Comparison of ENCODE assay signal across 11 cellular contexts in genomic region chr2:227655454-227655853, GRCh38. TPM values are rescaled to one million over a fixed set of nuclear protein-coding genes. Genes with fewer than 3 reads are reported as not detected.
A peak's percentile ranks its signal among the peaks of the same experiment; 100 is the strongest.
DNase-seq lines count a peak whose midpoint lies in the region; ATAC-seq and TF ChIP-seq lines count a peak whose summit lies in the region.
"Had no signal": no experiment of that assay in that cellular context is flagged by ENCODE, and none has a peak within 500 bp of the region (broad histone marks: within the 10 kb centered on the region; RNA-seq: fewer than 3 reads in every experiment).

No MANE protein-coding gene starts in this region.

- peaks cover 6% of the 10 kb centered on the region for H3K4me1 ChIP-seq in lower lobe of right lung
- no peaks in the 10 kb centered on the region for H3K4me1 ChIP-seq in BE2C

- intact Hi-C loops in lower lobe of right lung (cut with DNase I): no loop called here

- H3K4me3 ChIP-seq in lower lobe of right lung (no peak overlapping the region), BE2C (ENCODE audit: low read depth, low read length) (no peak overlapping the region)
- H3K4me3 ChIP-seq: tibial artery had no signal

- H3K9me3 ChIP-seq in lower lobe of right lung: no peaks in the 10 kb centered on the region
- no peaks in the 10 kb centered on the region for H3K9me3 ChIP-seq in BE2C
- H3K9me3 ChIP-seq: tibial artery had no signal

- no peak overlapping the region for H3K27ac ChIP-seq in lower lobe of right lung
- H3K27ac ChIP-seq: tibial artery had no signal

- ATAC-seq in lower lobe of right lung (peak; percentile 48 to 64), GM19397 (IDR thresholded peaks at IDR 0.05; ENCODE audit: unreplicated experiment) (no peak), HG03045 (IDR thresholded peaks at IDR 0.05; ENCODE audit: unreplicated experiment) (no peak)

- H3K36me3 ChIP-seq in lower lobe of right lung (no peaks in the 10 kb centered on the region), BE2C (no peaks in the 10 kb centered on the region)
- H3K36me3 ChIP-seq: tibial artery had no signal

- H3K27me3 ChIP-seq in lower lobe of right lung (ENCODE audit: low read depth) (no peaks in the 10 kb centered on the region), BE2C (peaks cover 4% of the 10 kb centered on the region)
- H3K27me3 ChIP-seq: tibial artery had no signal

- TF ChIP-seq CTCF in lower lobe of right lung (IDR thresholded peaks at IDR 0.05): no peak
- TF ChIP-seq CTCF in BE2C (IDR thresholded peaks at IDR 0.05; ENCODE audit: low read depth, low read length): no peak

- DNase-seq in COLO829 (ENCODE audit: low spot score) (peak; percentile 76), HPDE6-E6E7 (ENCODE audit: extremely low spot score) (peak; percentile 86), astrocyte of the hippocampus (ENCODE audit: low read depth, low spot score) (peak; percentile 65), lower lobe of right lung (no peak), BE2C (no peak), NCI-H2171 (lab: John Stamatoyannopoulos, UW) (no peak)
- DNase-seq: NCI-H82 had no signal

RNA-seq across cellular contexts. Expression of gene SCYGR5, which starts 11.2 kb away (rescaled TPM):
- total RNA-seq in lower lobe of right lung: not detected
- polyA plus RNA-seq in BE2C (2012; ENCODE audit: insufficient read depth, insufficient read length, low read depth): not detected
- polyA plus RNA-seq: esophagus had no signal

RNA-seq across cellular contexts. Expression of gene SCYGR4, which starts 38.2 kb away (rescaled TPM):
- total RNA-seq in lower lobe of right lung: not detected
- polyA plus RNA-seq in BE2C (2012; ENCODE audit: insufficient read depth, insufficient read length, low read depth): 0.36 TPM
- polyA plus RNA-seq: esophagus had no signal

RNA-seq across cellular contexts. Expression of gene SCYGR3, which starts 40.8 kb away (rescaled TPM):
- total RNA-seq in lower lobe of right lung: not detected
- polyA plus RNA-seq in BE2C (2012; ENCODE audit: insufficient read depth, insufficient read length, low read depth): not detected
- polyA plus RNA-seq: esophagus had no signal

RNA-seq across cellular contexts. Expression of gene SCYGR2, which starts 56.8 kb away (rescaled TPM):
- total RNA-seq in lower lobe of right lung: not detected
- polyA plus RNA-seq in BE2C (2012; ENCODE audit: insufficient read depth, insufficient read length, low read depth): not detected
- polyA plus RNA-seq: esophagus had no signal

Comparison
In these comparisons a context has a peak if more than half of its experiments do, and no peak if none do; other contexts are left out.
1. DNase-seq: peak in COLO829 (single experiment), HPDE6-E6E7 (single experiment) and astrocyte of the hippocampus (single experiment); none in lower lobe of right lung (single experiment), BE2C (single experiment) and NCI-H2171 (single experiment).
2. ATAC-seq: peak in lower lobe of right lung (2 of 2); none in GM19397 (single experiment) and HG03045 (single experiment).